Comparison of ENCODE assay signal across 8 cellular contexts in the genomic region with DNA sequence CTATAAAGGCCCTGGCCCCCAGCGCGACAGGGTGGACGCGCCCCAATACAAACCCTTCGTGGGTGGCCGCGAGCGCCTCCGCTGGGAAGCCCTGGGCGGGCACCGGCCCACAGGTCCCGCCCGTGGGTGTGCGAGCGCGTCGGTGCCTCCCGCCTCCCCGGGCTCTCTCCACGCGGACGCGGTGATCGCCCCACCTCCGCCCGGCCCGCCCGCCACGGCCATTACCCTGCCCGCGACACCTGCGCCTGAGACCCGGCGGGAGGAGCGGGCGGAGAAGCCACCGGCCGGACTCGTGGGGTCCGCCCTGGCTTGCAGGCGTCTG.
DNase-seq lines count a peak whose midpoint lies in the region; ATAC-seq, FAIRE-seq and TF ChIP-seq lines count a peak whose summit lies in the region.

No MANE protein-coding gene starts in this region.

- peak; percentile 21 for ATAC-seq in stimulated activated naive CD8-positive, alpha-beta T cell treated with anti-CD3 and anti-CD28 coated beads, Interleukin-15, amount 100 ng/mL, for 72 hours
- no peak for ATAC-seq in stimulated activated naive CD8-positive, alpha-beta T cell treated with anti-CD3 and anti-CD28 coated beads, Interleukin-15, Interleukin-2, amounts not matched to agents 100 U/mL and 50 U/mL, for 24 hours
- ATAC-seq in naive B cell (ENCODE audit: low read depth in 2 of 2) (peak; percentile 11), GM19463 (IDR thresholded peaks at IDR 0.05; ENCODE audit: unreplicated experiment) (no peak), HG03025 (IDR thresholded peaks at IDR 0.05; ENCODE audit: low FRiP score, unreplicated experiment) (no peak), GM21390 (IDR thresholded peaks at IDR 0.05; ENCODE audit: unreplicated experiment) (no peak)

- H3K9me3 Mint-ChIP-seq in stimulated activated naive CD8-positive, alpha-beta T cell treated with anti-CD3 and anti-CD28 coated beads, Interleukin-15, amount 100 ng/mL, for 72 hours, result no peaks in the 10 kb centered on the region
- H3K9me3 Mint-ChIP-seq in naive B cell, result peaks cover 0 to 9% (median 2%) of the 10 kb centered on the region in 7 donors

- peak overlapping the region; percentile 85 to 88 for H3K4me3 Mint-ChIP-seq in stimulated activated naive CD8-positive, alpha-beta T cell treated with anti-CD3 and anti-CD28 coated beads, Interleukin-15, amount 100 ng/mL, for 72 hours
- peak overlapping the region; percentile 85 to 95 (median 90) for H3K4me3 Mint-ChIP-seq in naive B cell

- peaks cover 2% of the 10 kb centered on the region; the same call in 1 of the 2 replicates for H3K23me2 ChIP-seq in H1 (ENCODE audit: low read depth, low read length)

- WGBS in H1 (ENCODE audit: extremely low coverage in 1 of 2, insufficient coverage in 1 of 2, insufficient read length in 1 of 2, insufficient replicate concordance in 2 of 2, low coverage in 1 of 2, low lambda C conversion rate in 2 of 2, missing lambda C conversion rate in 1 of 2), 2 experiments, result 3% methylated on average over 6 of the region's 41 CpGs; no CpG with 5 or more reads in 1 of the 2 experiments

- peaks cover 0 to 12% of the 10 kb centered on the region in 2 donors for H3K36me3 Mint-ChIP-seq in naive B cell

- TF ChIP-seq EP300 in H1 (IDR thresholded peaks at IDR 0.05; ENCODE audit: borderline replicate concordance in 1 of 2, low read depth in 2 of 2, low read length in 2 of 2), result no peak

- peaks cover 12 to 15% of the 10 kb centered on the region in 2 experiments for H4K20me1 ChIP-seq in H1 (replicated peaks in 1 of 2; ENCODE audit: control insufficient read depth in 1 of 2, insufficient read depth in 2 of 2, low read length in 2 of 2)

- H2BK15ac ChIP-seq in H1 (ENCODE audit: low read length), result no peak overlapping the region

- H3K56ac ChIP-seq in H1 (replicated peaks; ENCODE audit: insufficient read length, low read depth, low read length), result no peak overlapping the region

- no peak overlapping the region for H2BK120ac ChIP-seq in H1 (replicated peaks; ENCODE audit: low read depth, low read length)

- TF ChIP-seq RAD21 in H1 (IDR thresholded peaks at IDR 0.05 in 1 of 2, conservative IDR thresholded peaks at IDR 0.05 in 1 of 2; ENCODE audit: low read depth in 2 of 2, low read length in 2 of 2), result no peak

- no peak overlapping the region for H3K27ac Mint-ChIP-seq in stimulated activated naive CD8-positive, alpha-beta T cell treated with anti-CD3 and anti-CD28 coated beads, Interleukin-15, amount 100 ng/mL, for 72 hours
- H3K27ac Mint-ChIP-seq in naive B cell, result no peak overlapping the region

- peaks cover 46% of the 10 kb centered on the region for H3K27me3 Mint-ChIP-seq in stimulated activated naive CD8-positive, alpha-beta T cell treated with anti-CD3 and anti-CD28 coated beads, Interleukin-15, amount 100 ng/mL, for 72 hours
- peaks cover 46 to 62% (median 49%) of the 10 kb centered on the region in 3 donors for H3K27me3 Mint-ChIP-seq in naive B cell

- no peak overlapping the region for H3K27ac ChIP-seq in H1 (ENCODE audit: low read depth, low read length)

- no peak overlapping the region for H3K4ac ChIP-seq in H1 (replicated peaks; ENCODE audit: insufficient read length, low read depth, low read length)

- no peak for TF ChIP-seq CTCF in H1 (IDR thresholded peaks at IDR 0.05; ENCODE audit: control extremely low read depth in 1 of 3, insufficient read depth in 1 of 3, low read depth in 1 of 3, low read length in 3 of 3)

- H3K4me3 ChIP-seq in H1 (ENCODE audit: extremely low read depth in 1 of 4, insufficient read depth in 2 of 4, low read depth in 3 of 4, low read length in 4 of 4), result peak overlapping the region; percentile 24 to 53 (median 32); a peak in 7 of 8 replicates

- no peaks in the 10 kb centered on the region for H3K9me3 ChIP-seq in H1 (ENCODE audit: insufficient read depth in 2 of 2, low read depth in 1 of 2, low read length in 1 of 2)

- no peak overlapping the region for H3K14ac ChIP-seq in H1 (ENCODE audit: insufficient read length)

- POLR2A ChIA-PET in H1 (lab: Charles Lee; ENCODE audit: partially characterized antibody), result interaction anchor here (0.8 kb wide), 1 partner anchor 89 kb away, joined by 3 read pairs; no protein-coding TSS in a partner anchor

- TF ChIP-seq POLR2A in H1 (IDR thresholded peaks at IDR 0.05; ENCODE audit: control extremely low read depth in 1 of 2, low read depth in 2 of 2, low read length in 2 of 2), result no peak

- peaks cover 4 to 26% (median 20%) of the 10 kb centered on the region in 4 experiments for H3K4me1 ChIP-seq in H1 (replicated peaks in 1 of 4; ENCODE audit: control insufficient read depth in 3 of 4, insufficient read depth in 4 of 4, low read length in 3 of 4)

- CTCF ChIA-PET in H1 (lab: Charles Lee; ENCODE audit: partially characterized antibody), result interaction anchor here (1.0 to 5.3 kb wide), 11 partner anchors 9 to 257 kb away, joined by 3 to 34 read pairs (median 6); no protein-coding TSS in a partner anchor

- H3K4me1 Mint-ChIP-seq in stimulated activated naive CD8-positive, alpha-beta T cell treated with anti-CD3 and anti-CD28 coated beads, Interleukin-15, amount 100 ng/mL, for 72 hours, result peaks cover 39% of the 10 kb centered on the region
- peaks cover 38 to 52% (median 46%) of the 10 kb centered on the region in 3 donors for H3K4me1 Mint-ChIP-seq in naive B cell

- FAIRE-seq in H1 (lab: Jason Lieb, UNC), result no peak

- DNase-seq in stimulated activated naive CD8-positive, alpha-beta T cell treated with anti-CD3 and anti-CD28 coated beads, Interleukin-15, amount 100 ng/mL, for 72 hours, result no peak
- no peak for DNase-seq in stimulated activated naive CD8-positive, alpha-beta T cell treated with anti-CD3 and anti-CD28 coated beads, Interleukin-15, Interleukin-2, amounts not matched to agents 100 U/mL and 50 U/mL, for 24 hours
- DNase-seq in H1 (ENCODE audit: low read depth in 1 of 2, low spot score in 2 of 2) (no peak), naive B cell (no peak), amniotic stem cell (lab: John Stamatoyannopoulos, UW) (no peak)

- H2BK12ac ChIP-seq in H1 (ENCODE audit: low read depth, low read length), result no peak overlapping the region

- H3K4me2 ChIP-seq in H1 (ENCODE audit: insufficient read depth in 1 of 2, low read depth in 2 of 2, low read length in 2 of 2), result peak overlapping the region; percentile 51 to 72

- H3K79me2 ChIP-seq in H1 (ENCODE audit: control insufficient read depth in 1 of 2, insufficient read depth in 2 of 2, low read length in 2 of 2), result no peaks in the 10 kb centered on the region

- H4K8ac ChIP-seq in H1 (ENCODE audit: extremely low read depth, insufficient read depth, low read length), result peak overlapping the region; percentile 11; the same call in 1 of the 2 replicates

- H2BK5ac ChIP-seq in H1 (ENCODE audit: low read depth, low read length), result no peak overlapping the region

- no peak overlapping the region for H4K91ac ChIP-seq in H1 (replicated peaks; ENCODE audit: insufficient read length, low read length)

- peaks cover 90 to 100% (median 96%) of the 10 kb centered on the region in 4 experiments for H3K27me3 ChIP-seq in H1 (replicated peaks in 1 of 4; ENCODE audit: control insufficient read depth in 3 of 4, extremely low read depth in 1 of 4, insufficient read depth in 3 of 4, low read length in 3 of 4)

- no peak overlapping the region for H3K23ac ChIP-seq in H1 (ENCODE audit: insufficient read length)

- H3K79me1 ChIP-seq in H1 (ENCODE audit: low read depth, low read length), result no peaks in the 10 kb centered on the region

- H4K5ac ChIP-seq in H1 (ENCODE audit: insufficient read length, low read depth, low read length), result no peak overlapping the region

- H2AFZ ChIP-seq in H1 (ENCODE audit: low read length), result no peak overlapping the region

- no peak overlapping the region for H3K9ac ChIP-seq in H1 (replicated peaks in 1 of 4; ENCODE audit: extremely low read depth in 1 of 4, low read depth in 3 of 4, low read length in 3 of 4)

- peaks cover 0 to 8% (median 0%) of the 10 kb centered on the region in 4 experiments; a peak in 1 of 8 replicates for H3K36me3 ChIP-seq in H1 (ENCODE audit: control insufficient read depth in 2 of 4, insufficient read depth in 4 of 4, low read length in 3 of 4)

- no peak overlapping the region for H2AK5ac ChIP-seq in H1 (ENCODE audit: low read depth, low read length)

- H2BK20ac ChIP-seq in H1 (ENCODE audit: low read length), result no peak overlapping the region

- no peak overlapping the region for H3K18ac ChIP-seq in H1 (ENCODE audit: extremely low read depth, low read length)

TF ChIP-seq in H1, 55 proteins besides CTCF, POLR2A, EP300 and RAD21:
- TF ChIP-seq SIRT6 (IDR thresholded peaks at IDR 0.05; ENCODE audit: low read length) (no peak), BACH1 (IDR thresholded peaks at IDR 0.05; ENCODE audit: low read length) (0 out of 2 replicates have a peak, but pooled peaks have one; percentile 6), RNF2 (IDR thresholded peaks at IDR 0.05; ENCODE audit: borderline replicate concordance, low read depth, low read length, missing control alignments, poor library complexity, severe bottlenecking) (peak; percentile 87), EZH2 (IDR thresholded peaks at IDR 0.05; ENCODE audit: low read depth, low read length, severe bottlenecking) (peak; percentile 87), TAF1 (IDR thresholded peaks at IDR 0.05; ENCODE audit: low read depth, low read length) (no peak)
- TF ChIP-seq, protein P1, sequence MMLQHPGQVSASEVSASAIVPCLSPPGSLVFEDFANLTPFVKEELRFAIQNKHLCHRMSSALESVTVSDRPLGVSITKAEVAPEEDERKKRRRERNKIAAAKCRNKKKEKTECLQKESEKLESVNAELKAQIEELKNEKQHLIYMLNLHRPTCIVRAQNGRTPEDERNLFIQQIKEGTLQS (IDR thresholded peaks at IDR 0.05; ENCODE audit: insufficient read depth, low read depth, low read length), result no peak
TF ChIP-seq in H1: peak in this region for 3.

Comparison
In these comparisons a context has a peak if more than half of its experiments do, and no peak if none do; other contexts are left out.
1. ATAC-seq: peak in stimulated activated naive CD8-positive, alpha-beta T cell treated with anti-CD3 and anti-CD28 coated beads, Interleukin-15, amount 100 ng/mL, for 72 hours (single experiment) and naive B cell (2 of 2); none in stimulated activated naive CD8-positive, alpha-beta T cell treated with anti-CD3 and anti-CD28 coated beads, Interleukin-15, Interleukin-2, amounts not matched to agents 100 U/mL and 50 U/mL, for 24 hours (single experiment), GM19463 (single experiment), HG03025 (single experiment) and GM21390 (single experiment).